In genomic region chr1:5598824-5599395, GRCh38 we compare ENCODE assay signal across 2 cellular contexts.
TF ChIP-seq lines count a peak whose summit lies in the region.

No MANE protein-coding gene starts in this region.

TF ChIP-seq in HepG2, 621 proteins besides CTCF, POLR2A, EP300 and RAD21:
- TF ChIP-seq MED13 (CRISPR knock-in tag; IDR thresholded peaks at IDR 0.05) (no peak), HDAC1 (CRISPR knock-in tag; IDR thresholded peaks at IDR 0.05) (no peak), EED (CRISPR knock-in tag; IDR thresholded peaks at IDR 0.05) (no peak), ZC3H4 (CRISPR knock-in tag; IDR thresholded peaks at IDR 0.05; ENCODE audit: borderline replicate concordance) (no peak), XRCC5 (optimal IDR thresholded peaks at IDR 0.05; ENCODE audit: low read length) (peak; percentile 2), ZNF234 (CRISPR knock-in tag; conservative IDR thresholded peaks at IDR 0.05) (no peak)

TF ChIP-seq in H1, 55 proteins besides CTCF, POLR2A, EP300 and RAD21:
- TF ChIP-seq HDAC6 (IDR thresholded peaks at IDR 0.05; ENCODE audit: low read depth, low read length): no peak
- no peak for TF ChIP-seq SIN3A (conservative IDR thresholded peaks at IDR 0.05 in 1 of 2, IDR thresholded peaks at IDR 0.05 in 1 of 2; ENCODE audit: low read depth in 1 of 2, low read length in 2 of 2)
- TF ChIP-seq RNF2 (IDR thresholded peaks at IDR 0.05; ENCODE audit: borderline replicate concordance, low read depth, low read length, missing control alignments, poor library complexity, severe bottlenecking): no peak
- TF ChIP-seq E2F6 (IDR thresholded peaks at IDR 0.05): no peak
